In the genomic region with DNA sequence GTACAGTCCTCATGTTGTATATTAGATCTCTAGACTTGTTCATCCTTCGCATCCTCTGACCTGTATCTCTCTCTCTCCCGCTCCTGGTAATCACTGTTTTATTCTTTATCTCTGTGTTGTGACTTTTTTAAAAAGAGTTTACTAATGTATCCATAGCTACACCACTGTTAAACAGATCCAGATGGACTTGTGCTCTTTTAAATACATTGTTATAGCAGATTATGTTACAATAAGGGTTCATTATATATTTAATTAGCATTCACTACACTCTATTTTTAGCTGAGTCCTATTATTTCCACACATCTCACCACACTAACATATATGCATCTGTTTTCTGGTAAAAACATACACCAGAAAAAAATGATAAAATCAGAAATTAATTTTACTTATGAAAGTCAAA, we compare ENCODE assay signal across 19 cellular contexts.
"Had no signal": no experiment of that assay in that cellular context is flagged by ENCODE, and none has a peak within 500 bp of the region (broad histone marks: within the 10 kb centered on the region; RNA-seq: fewer than 3 reads in every experiment).

No MANE protein-coding gene starts in this region.

- H3K4me1 ChIP-seq: esophagus muscularis mucosa, foreskin keratinocyte, gastroesophageal sphincter, heart left ventricle, left lung, lower lobe of right lung had no signal

- H3K4me3 Mint-ChIP-seq: mesothelial cell of epicardium; naive B cell; naive thymus-derived CD8-positive, alpha-beta T cell had no signal

- H3K27ac ChIP-seq: coronary artery, dorsolateral prefrontal cortex, esophagus muscularis mucosa, foreskin keratinocyte, gastroesophageal sphincter, heart left ventricle, hepatocyte, left lung, lower lobe of right lung had no signal

- H3K9me3 ChIP-seq: esophagus muscularis mucosa, gastroesophageal sphincter, heart left ventricle, left lung, lower lobe of right lung, mucosa of descending colon had no signal

- H3K36me3 ChIP-seq: esophagus muscularis mucosa, gastroesophageal sphincter, heart left ventricle, left lung, lower lobe of right lung had no signal

- DNase-seq: dermis blood vessel endothelial cell; dorsolateral prefrontal cortex; effector CD4-positive, alpha-beta T cell; effector memory CD4-positive, alpha-beta T cell; foreskin keratinocyte; heart left ventricle; left cardiac atrium; left lung; left ventricle myocardium superior; lower lobe of right lung; mesenchymal stem cell; mucosa of descending colon; naive B cell; naive thymus-derived CD8-positive, alpha-beta T cell had no signal

- H3K79me2 ChIP-seq: hepatocyte had no signal

- H3K27ac Mint-ChIP-seq: mesothelial cell of epicardium; naive thymus-derived CD8-positive, alpha-beta T cell had no signal

- H3K4me1 Mint-ChIP-seq: mesothelial cell of epicardium; naive B cell; naive thymus-derived CD8-positive, alpha-beta T cell had no signal

- H3K9me3 Mint-ChIP-seq: mesothelial cell of epicardium; naive B cell; naive thymus-derived CD8-positive, alpha-beta T cell had no signal

- H3K4me3 ChIP-seq: coronary artery, dorsolateral prefrontal cortex, esophagus muscularis mucosa, gastroesophageal sphincter, heart left ventricle, hepatocyte, left lung, lower lobe of right lung, mucosa of descending colon had no signal

- H2AFZ ChIP-seq: hepatocyte had no signal

- ATAC-seq: foreskin keratinocyte; gastroesophageal sphincter; heart left ventricle; left cardiac atrium; left lung; left ventricle myocardium superior; lower lobe of right lung; mucosa of descending colon; naive thymus-derived CD8-positive, alpha-beta T cell had no signal

- H3K36me3 Mint-ChIP-seq: mesothelial cell of epicardium; naive B cell; naive thymus-derived CD8-positive, alpha-beta T cell had no signal

- H3K4me2 ChIP-seq: hepatocyte had no signal

- H3K27me3 ChIP-seq: esophagus muscularis mucosa, gastroesophageal sphincter, hepatocyte, left lung had no signal
